1 cellular context compared by ENCODE assay signal in the genomic region with DNA sequence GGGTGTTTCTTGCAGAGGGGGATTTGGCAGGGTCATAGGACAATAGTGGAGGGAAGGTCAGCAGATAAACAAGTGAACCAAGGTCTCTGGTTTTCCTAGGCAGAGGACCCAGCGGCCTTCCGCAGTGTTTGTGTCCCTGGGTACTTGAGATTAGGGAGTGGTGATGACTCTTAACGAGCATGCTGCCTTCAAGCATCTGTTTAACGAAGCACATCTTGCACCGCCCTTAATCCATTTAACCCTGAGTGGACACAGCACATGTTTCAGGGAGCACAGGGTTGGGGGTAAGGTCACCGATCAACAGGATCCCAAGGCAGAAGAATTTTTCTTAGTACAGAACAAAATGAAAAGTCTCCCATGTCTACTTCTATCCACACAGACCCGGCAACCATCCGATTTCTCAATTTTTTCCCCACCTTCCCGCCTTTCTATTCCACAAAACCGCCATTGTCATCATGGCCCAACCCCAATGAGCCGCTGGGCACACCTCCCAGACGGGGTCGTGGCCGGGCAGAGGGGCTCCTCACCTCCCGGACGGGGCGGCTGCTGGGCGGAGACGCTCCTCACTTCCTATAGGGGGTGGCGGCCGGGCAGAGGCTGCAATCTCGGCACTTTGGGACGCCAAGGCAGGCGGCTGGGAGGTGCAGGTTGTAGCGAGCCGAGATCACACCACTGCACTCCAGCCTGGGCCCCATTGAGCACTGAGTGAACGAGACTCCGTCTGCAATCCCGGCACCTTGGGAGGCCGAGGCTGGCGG. TPM values are rescaled to one million over a fixed set of nuclear protein-coding genes. Genes with fewer than 3 reads are reported as not detected.
"Had no signal": no experiment of that assay in that cellular context is flagged by ENCODE, and none has a peak within 500 bp of the region (broad histone marks: within the 10 kb centered on the region; RNA-seq: fewer than 3 reads in every experiment).

No MANE protein-coding gene starts in this region.

RNA-seq across cellular contexts. Expression of a gene that starts 35.1 kb away (rescaled TPM):
- total RNA-seq: G401 had no signal
